Comparison of ENCODE assay signal across 20 cellular contexts in genomic region chr4:118087366-118087765, GRCh38. TPM values are rescaled to one million over a fixed set of nuclear protein-coding genes. Genes with fewer than 3 reads are reported as not detected.
A peak's percentile ranks its signal among the peaks of the same experiment; 100 is the strongest.
DNase-seq lines count a peak whose midpoint lies in the region; ATAC-seq and TF ChIP-seq lines count a peak whose summit lies in the region.
"Had no signal": no experiment of that assay in that cellular context is flagged by ENCODE, and none has a peak within 500 bp of the region (broad histone marks: within the 10 kb centered on the region; RNA-seq: fewer than 3 reads in every experiment).

No MANE protein-coding gene starts in this region.

- no peak overlapping the region for H3K4me2 ChIP-seq in HCT116 (ENCODE audit: low read length)

- DNase-seq in HCT116 (ENCODE audit: low read depth, low spot score) (no peak), caudate nucleus (lab: John Stamatoyannopoulos, UW) (no peak), NCI-H1930 (lab: John Stamatoyannopoulos, UW) (no peak), AG20443 (ENCODE audit: low spot score) (no peak), NCI-H1092 treated with DMSO at 0.1 percent for 48 hours (lab: John Stamatoyannopoulos, UW) (no peak)
- DNase-seq: DMS53, EL, HFFc6, Kasumi-1, MG63, NCI-H1048, NCI-H1436, NCI-H187 treated with DMSO at 0.1 percent for 48 hours, NCI-H226, NCI-H510A treated with DMSO at 0.1 percent for 48 hours, NCI-H774 had no signal

- no peaks in the 10 kb centered on the region for H4K20me1 ChIP-seq in HCT116 (ENCODE audit: insufficient read depth)

- no peaks in the 10 kb centered on the region for H3K79me2 ChIP-seq in HCT116 (ENCODE audit: insufficient read depth, low read length)

- H3K9me2 ChIP-seq in HCT116 (ENCODE audit: insufficient read depth): no peaks in the 10 kb centered on the region

- CTCF ChIA-PET in HCT116 (lab: Charles Lee): no interaction called here

- intact Hi-C loops in HCT116 (cut with micrococcal nuclease): no loop called here

- RAD21 ChIA-PET in HCT116 (lab: Charles Lee; ENCODE audit: low non-redundant PET in 1 of 2, low total read pairs in 2 of 2, uncharacterized antibody in 2 of 2, unreplicated experiment in 2 of 2): no interaction called here

- H2AFZ ChIP-seq in HCT116 (ENCODE audit: low read depth, low read length, poor library complexity, severe bottlenecking): peak overlapping the region; percentile 94

- H3K4me3 ChIP-seq in HCT116 (replicated peaks in 1 of 2; ENCODE audit: low read depth in 1 of 2, low read length in 2 of 2) (no peak overlapping the region), iPS-20b (ENCODE audit: low read length) (no peak overlapping the region)
- H3K4me3 ChIP-seq: MG63 had no signal

- no peak overlapping the region for H3K27ac ChIP-seq in HCT116 (ENCODE audit: low read depth, low read length)
- peak overlapping the region; percentile 16 for H3K27ac ChIP-seq in caudate nucleus (ENCODE audit: low read depth, low read length)
- H3K27ac ChIP-seq in iPS-20b (ENCODE audit: low read length): peak overlapping the region; percentile 11
- H3K27ac ChIP-seq: C4-2B had no signal

- H3K9me3 ChIP-seq in HCT116 (ENCODE audit: control insufficient read depth in 1 of 2, insufficient read depth in 1 of 2, low read depth in 1 of 2, low read length in 2 of 2) (no peaks in the 10 kb centered on the region), iPS-20b (ENCODE audit: insufficient read depth, low read depth, low read length) (no peaks in the 10 kb centered on the region)
- H3K9me3 ChIP-seq: MG63 had no signal

- H3K27me3 ChIP-seq in HCT116 (ENCODE audit: insufficient read depth, low read length) (no peaks in the 10 kb centered on the region), iPS-20b (ENCODE audit: insufficient read depth, low read length) (no peaks in the 10 kb centered on the region)
- H3K27me3 ChIP-seq: MG63 had no signal

- BruUV-seq in HCT116 (replicated peaks; lab: Mats Ljungman, UMichigan): no TSS peak

- H3K36me3 ChIP-seq in HCT116 (ENCODE audit: control insufficient read depth in 1 of 2, insufficient read depth in 2 of 2, low read length in 2 of 2) (no peaks in the 10 kb centered on the region), iPS-20b (ENCODE audit: insufficient read depth, low read depth, low read length) (no peaks in the 10 kb centered on the region)
- H3K36me3 ChIP-seq: MG63 had no signal

- TF ChIP-seq CTCF in HCT116 (IDR thresholded peaks at IDR 0.05 in 2 of 3, conservative IDR thresholded peaks at IDR 0.05 in 1 of 3; ENCODE audit: borderline replicate concordance in 1 of 3, insufficient read depth in 1 of 3, low read depth in 2 of 3, low read length in 2 of 3): no peak

- H3K4me1 ChIP-seq in HCT116 (ENCODE audit: control insufficient read depth in 1 of 2, insufficient read depth in 2 of 2, low read length in 2 of 2) (peaks cover 10 to 24% of the 10 kb centered on the region in 2 experiments; a peak in 3 of 4 replicates), iPS-20b (ENCODE audit: insufficient read depth, low read length) (peaks cover 12% of the 10 kb centered on the region; the same call in 1 of the 2 replicates)

- POLR2A ChIA-PET in HCT116 (lab: Charles Lee): no interaction called here

- H3K9ac ChIP-seq in HCT116 (ENCODE audit: low read length) (no peak overlapping the region), iPS-20b (ENCODE audit: low read depth, low read length) (no peak overlapping the region)

- no peak for TF ChIP-seq POLR2A in HCT116 (IDR thresholded peaks at IDR 0.05; ENCODE audit: borderline replicate concordance, extremely low read depth, insufficient read depth, insufficient read length)

- ATAC-seq in HCT116 (no peak), HG03432 (IDR thresholded peaks at IDR 0.05; ENCODE audit: unreplicated experiment) (no peak)
- ATAC-seq: Panc1 had no signal

- TF ChIP-seq RAD21 in HCT116 (IDR thresholded peaks at IDR 0.05; ENCODE audit: low read depth): no peak

TF ChIP-seq in HCT116, 20 proteins besides CTCF, POLR2A, EP300 and RAD21:
- no peak for TF ChIP-seq SRF (IDR thresholded peaks at IDR 0.05; ENCODE audit: low read depth)
- TF ChIP-seq, protein P1, sequence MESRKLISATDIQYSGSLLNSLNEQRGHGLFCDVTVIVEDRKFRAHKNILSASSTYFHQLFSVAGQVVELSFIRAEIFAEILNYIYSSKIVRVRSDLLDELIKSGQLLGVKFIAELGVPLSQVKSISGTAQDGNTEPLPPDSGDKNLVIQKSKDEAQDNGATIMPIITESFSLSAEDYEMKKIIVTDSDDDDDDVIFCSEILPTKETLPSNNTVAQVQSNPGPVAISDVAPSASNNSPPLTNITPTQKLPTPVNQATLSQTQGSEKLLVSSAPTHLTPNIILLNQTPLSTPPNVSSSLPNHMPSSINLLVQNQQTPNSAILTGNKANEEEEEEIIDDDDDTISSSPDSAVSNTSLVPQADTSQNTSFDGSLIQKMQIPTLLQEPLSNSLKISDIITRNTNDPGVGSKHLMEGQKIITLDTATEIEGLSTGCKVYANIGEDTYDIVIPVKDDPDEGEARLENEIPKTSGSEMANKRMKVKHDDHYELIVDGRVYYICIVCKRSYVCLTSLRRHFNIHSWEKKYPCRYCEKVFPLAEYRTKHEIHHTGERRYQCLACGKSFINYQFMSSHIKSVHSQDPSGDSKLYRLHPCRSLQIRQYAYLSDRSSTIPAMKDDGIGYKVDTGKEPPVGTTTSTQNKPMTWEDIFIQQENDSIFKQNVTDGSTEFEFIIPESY (IDR thresholded peaks at IDR 0.05; ENCODE audit: extremely low read depth, insufficient replicate concordance, low read length): no peak
- no peak for TF ChIP-seq REST (IDR thresholded peaks at IDR 0.05; ENCODE audit: low read depth)
- TF ChIP-seq, protein P2, sequence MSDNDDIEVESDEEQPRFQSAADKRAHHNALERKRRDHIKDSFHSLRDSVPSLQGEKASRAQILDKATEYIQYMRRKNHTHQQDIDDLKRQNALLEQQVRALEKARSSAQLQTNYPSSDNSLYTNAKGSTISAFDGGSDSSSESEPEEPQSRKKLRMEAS (IDR thresholded peaks at IDR 0.05): no peak
- TF ChIP-seq SP1 (IDR thresholded peaks at IDR 0.05; ENCODE audit: low read depth): no peak
- TF ChIP-seq CBX3 (IDR thresholded peaks at IDR 0.05; ENCODE audit: low read depth): no peak
- TF ChIP-seq ATF3 (IDR thresholded peaks at IDR 0.05): no peak
- TF ChIP-seq ZFX (IDR thresholded peaks at IDR 0.05): no peak
- no peak for TF ChIP-seq FOSL1 (IDR thresholded peaks at IDR 0.05; ENCODE audit: low read depth)
- no peak for TF ChIP-seq CEBPB (IDR thresholded peaks at IDR 0.05; ENCODE audit: low read depth)
- no peak for TF ChIP-seq EGR1 (IDR thresholded peaks at IDR 0.05; ENCODE audit: low read depth)
- no peak for TF ChIP-seq EZH2phosphoT487 (IDR thresholded peaks at IDR 0.05; ENCODE audit: borderline replicate concordance)
- no peak for TF ChIP-seq SIN3A (IDR thresholded peaks at IDR 0.05; ENCODE audit: low read depth)

RNA-seq across cellular contexts. Expression of gene NDST3, which starts 53.1 kb away (rescaled TPM):
- not detected for total RNA-seq in HCT116 (2021; ENCODE audit: unreplicated experiment)
- 0.03 TPM in 1 of 2 replicates, not detected in the other for polyA plus RNA-seq in HCT116 (2012)
- total RNA-seq: HFFc6 had no signal
